In the genomic region with DNA sequence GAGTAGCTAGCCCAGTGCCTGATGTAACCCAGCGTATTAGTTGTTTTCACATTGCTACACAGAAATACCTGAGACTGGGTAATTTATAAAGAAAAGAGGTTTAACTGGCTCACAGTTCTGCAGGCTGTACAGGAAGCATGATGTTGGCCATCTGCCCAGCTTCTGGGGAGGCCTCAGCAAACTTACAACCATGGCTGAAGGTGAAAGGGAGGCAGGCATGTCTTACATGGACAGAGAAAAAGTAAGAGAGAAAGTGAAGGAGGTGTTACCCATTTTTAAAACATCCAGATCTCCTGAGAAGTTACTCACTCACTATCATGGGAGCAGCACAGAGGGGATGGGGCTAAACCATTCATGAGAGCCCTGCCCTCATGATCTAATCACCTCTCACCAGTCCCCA, we compare ENCODE assay signal across 24 cellular contexts. TPM values are rescaled to one million over a fixed set of nuclear protein-coding genes. Genes with fewer than 3 reads are reported as not detected.
DNase-seq lines count a peak whose midpoint lies in the region; ATAC-seq, FAIRE-seq and TF ChIP-seq lines count a peak whose summit lies in the region.
"Had no signal": no experiment of that assay in that cellular context is flagged by ENCODE, and none has a peak within 500 bp of the region (broad histone marks: within the 10 kb centered on the region; RNA-seq: fewer than 3 reads in every experiment).

No MANE protein-coding gene starts in this region.

- no peak overlapping the region for H3K4me3 Mint-ChIP-seq in chondrocyte (ENCODE audit: unreplicated experiment)
- H3K4me3 Mint-ChIP-seq: activated T-cell treated with anti-CD3 and anti-CD28 coated beads, Interleukin-2, amount 50 U/mL, for 24 hours; CD8-positive, alpha-beta memory T cell; naive B cell; stimulated activated naive CD8-positive, alpha-beta T cell treated with anti-CD3 and anti-CD28 coated beads, Interleukin-15, Interleukin-2, amounts not matched to agents 100 ng/mL and 50 ng/mL, for 24 hours had no signal

- no peak overlapping the region for H3K4me3 ChIP-seq in bronchial epithelial cell (ENCODE audit: low read depth, low read length)
- H3K4me3 ChIP-seq: esophagus squamous epithelium, tibial artery had no signal

- no peak for FAIRE-seq in bronchial epithelial cell (lab: Jason Lieb, UNC)
- FAIRE-seq: GM12892 had no signal

- no peaks in the 10 kb centered on the region for H3K36me3 Mint-ChIP-seq in chondrocyte (ENCODE audit: low read depth)
- H3K36me3 Mint-ChIP-seq: CD8-positive, alpha-beta memory T cell; naive B cell had no signal

- no peak for TF ChIP-seq CTCF in bronchial epithelial cell (IDR thresholded peaks at IDR 0.05; ENCODE audit: insufficient read depth, low read length, severe bottlenecking)
- no peak for TF ChIP-seq CTCF in chondrocyte (IDR thresholded peaks at IDR 0.05)

- no peaks in the 10 kb centered on the region for H3K36me3 ChIP-seq in bronchial epithelial cell (ENCODE audit: control insufficient read depth, insufficient read depth, low read length)
- H3K36me3 ChIP-seq: esophagus squamous epithelium, tibial artery had no signal

- H3K4me1 Mint-ChIP-seq in chondrocyte (ENCODE audit: low read depth): no peaks in the 10 kb centered on the region

- in situ Hi-C loops in G401 (cut with HindIII; ENCODE audit: low sequenced_read_pairs): no loop called here

- H3K27me3 Mint-ChIP-seq in chondrocyte (ENCODE audit: low read depth): peaks cover 22% of the 10 kb centered on the region

- peak; percentile 11 for DNase-seq in NCI-H748 (lab: John Stamatoyannopoulos, UW; ENCODE audit: unreplicated experiment)
- DNase-seq in NCI-H748 treated with DMSO at 0.1 percent for 48 hours (lab: John Stamatoyannopoulos, UW): no peak
- peak; percentile 23 for DNase-seq in OCI-M1 (lab: John Stamatoyannopoulos, UW)
- peak; percentile 44 for DNase-seq in bronchial epithelial cell (ENCODE audit: low read depth)
- DNase-seq in lung microvascular endothelial cell (ENCODE audit: low read depth in 2 of 2): peak; percentile 72 to 83
- no peak for DNase-seq in chondrocyte (ENCODE audit: low spot score)
- DNase-seq in G401 (ENCODE audit: low spot score): no peak
- DNase-seq: activated CD4-positive, alpha-beta T cell treated with anti-CD3 and anti-CD28 coated beads for 1 hour; activated CD8-positive, alpha-beta memory T cell treated with anti-CD3 and anti-CD28 coated beads for 24 hours; activated naive CD4-positive, alpha-beta T cell treated with Interleukin-2 at 50 U/mL for 16 hours; activated T-cell treated with anti-CD3 and anti-CD28 coated beads, Interleukin-2, amount 50 U/mL, for 24 hours; amygdala; CD8-positive, alpha-beta memory T cell; DMS79 treated with DMSO at 0.1 percent for 48 hours; esophagus squamous epithelium; naive B cell; NCI-H1105 treated with DMSO at 0.1 percent for 48 hours; NCI-H2081; occipital lobe; stimulated activated CD4-positive, alpha-beta T cell treated with anti-CD3 and anti-CD28 coated beads, Interleukin-4, amount 100 ng/mL, for 4 hours; tibial artery had no signal

- H3K27ac Mint-ChIP-seq in chondrocyte (ENCODE audit: unreplicated experiment): no peak overlapping the region
- H3K27ac Mint-ChIP-seq: activated T-cell treated with anti-CD3 and anti-CD28 coated beads, Interleukin-2, amount 50 U/mL, for 24 hours; stimulated activated naive CD8-positive, alpha-beta T cell treated with anti-CD3 and anti-CD28 coated beads, Interleukin-15, Interleukin-2, amounts not matched to agents 100 ng/mL and 50 ng/mL, for 24 hours had no signal

- no peaks in the 10 kb centered on the region for H3K27me3 ChIP-seq in bronchial epithelial cell (ENCODE audit: control insufficient read depth, insufficient read depth, low read length)
- H3K27me3 ChIP-seq: esophagus squamous epithelium, tibial artery had no signal

- H3K9me3 Mint-ChIP-seq in chondrocyte (ENCODE audit: low read depth): peaks cover 4% of the 10 kb centered on the region
- H3K9me3 Mint-ChIP-seq: activated T-cell treated with anti-CD3 and anti-CD28 coated beads, Interleukin-2, amount 50 U/mL, for 24 hours; CD8-positive, alpha-beta memory T cell; naive B cell had no signal

- no peak for ATAC-seq in GM19035 (IDR thresholded peaks at IDR 0.05; ENCODE audit: unreplicated experiment)

RNA-seq across cellular contexts. Expression of gene CYRIA, which starts 6.1 kb away (rescaled TPM):
- total RNA-seq in bronchial epithelial cell: 0.79 and 4.1 TPM in 2 replicates
- 23.8 and 26.4 TPM in 2 replicates for total RNA-seq in lung microvascular endothelial cell
- total RNA-seq in chondrocyte: 2.0 to 2.1 TPM in 2 of 3 replicates, not detected in the other
- not detected in 2 replicates for total RNA-seq in G401 (2014; rRNA removed; shearing (Covaris generic))

Comparison
In these comparisons a context has a peak if more than half of its experiments do, and no peak if none do; other contexts are left out.
1. DNase-seq: peak in NCI-H748 (single experiment), OCI-M1 (single experiment), bronchial epithelial cell (single experiment) and lung microvascular endothelial cell (2 of 2); none in NCI-H748 treated with DMSO at 0.1 percent for 48 hours (single experiment), chondrocyte (single experiment) and G401 (single experiment).